In the genomic region with DNA sequence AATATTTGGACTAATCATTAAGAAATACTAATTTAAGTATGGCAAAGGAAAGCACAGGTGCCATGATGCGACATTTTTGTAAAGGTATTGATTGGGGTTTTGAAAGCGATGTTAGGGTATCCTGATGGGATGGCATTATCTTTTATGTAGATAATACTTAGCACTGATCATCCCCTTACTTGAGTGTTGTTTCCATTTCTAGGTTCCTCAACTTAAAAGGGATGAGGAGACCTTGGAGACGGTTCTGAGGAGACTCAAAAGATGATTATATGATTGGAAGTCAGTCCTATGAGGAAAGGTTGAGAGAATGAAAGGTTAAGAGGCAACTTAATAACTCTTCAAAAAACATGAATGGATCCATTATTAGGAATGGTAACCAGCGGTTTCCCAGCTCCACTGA, we compare ENCODE assay signal across 20 cellular contexts. TPM values are rescaled to one million over a fixed set of nuclear protein-coding genes. Genes with fewer than 3 reads are reported as not detected.
DNase-seq lines count a peak whose midpoint lies in the region; ATAC-seq and TF ChIP-seq lines count a peak whose summit lies in the region.
"Had no signal": no experiment of that assay in that cellular context is flagged by ENCODE, and none has a peak within 500 bp of the region (broad histone marks: within the 10 kb centered on the region; RNA-seq: fewer than 3 reads in every experiment).

No MANE protein-coding gene starts in this region.

- ATAC-seq in CD4-positive, CD25-positive, alpha-beta regulatory T cell (ENCODE audit: low read depth in 2 of 2) = no peak
- no peak for ATAC-seq in RWPE2 (ENCODE audit: low read depth)
- no peak for ATAC-seq in activated naive CD8-positive, alpha-beta T cell treated with anti-CD3 and anti-CD28 coated beads, Interleukin-2, amount 50 U/mL, for 24 hours
- ATAC-seq: mucosa of descending colon, T-cell had no signal

- peaks cover 64% of the 10 kb centered on the region for H3K4me1 Mint-ChIP-seq in T-helper 2 cell treated with Interferon-gamma antibody and Interleukin-4, amounts not matched to agents 5 μg/mL and 100 μg/mL, for 36 hours (ENCODE audit: low read depth)
- H3K4me1 Mint-ChIP-seq in CD4-positive, CD25-positive, alpha-beta regulatory T cell = peaks cover 59 to 86% (median 73%) of the 10 kb centered on the region in 4 donors
- H3K4me1 Mint-ChIP-seq in activated naive CD8-positive, alpha-beta T cell treated with anti-CD3 and anti-CD28 coated beads, Interleukin-2, amount 50 U/mL, for 24 hours = peaks cover 73% of the 10 kb centered on the region
- H3K4me1 Mint-ChIP-seq in Caco-2 (ENCODE audit: low read depth, unreplicated experiment) = peaks cover 13% of the 10 kb centered on the region

- peaks cover 40% of the 10 kb centered on the region for H3K36me3 ChIP-seq in CD4-positive, CD25-positive, alpha-beta regulatory T cell (ENCODE audit: control insufficient read depth, insufficient read depth, low read length)
- peaks cover 52% of the 10 kb centered on the region for H3K36me3 ChIP-seq in RWPE2 (ENCODE audit: low read depth)
- H3K36me3 ChIP-seq in WERI-Rb-1 = peaks cover 48% of the 10 kb centered on the region
- 0 out of 2 replicates have a peak, but pooled peaks cover 2% of the 10 kb centered on the region for H3K36me3 ChIP-seq in Caco-2 (ENCODE audit: control insufficient read depth, insufficient read depth, low read length)
- H3K36me3 ChIP-seq: ovary had no signal

- no peaks in the 10 kb centered on the region for H3K9me3 ChIP-seq in CD4-positive, CD25-positive, alpha-beta regulatory T cell (ENCODE audit: control insufficient read depth in 2 of 2, low read length in 2 of 2)
- H3K9me3 ChIP-seq in RWPE2 (ENCODE audit: severe bottlenecking) (no peaks in the 10 kb centered on the region), WERI-Rb-1 (ENCODE audit: severe bottlenecking) (no peaks in the 10 kb centered on the region), Caco-2 (no peaks in the 10 kb centered on the region)
- H3K9me3 ChIP-seq: mucosa of descending colon, ovary, SJCRH30, tibial nerve had no signal

- H3K27ac Mint-ChIP-seq in T-helper 2 cell treated with Interferon-gamma antibody and Interleukin-4, amounts not matched to agents 5 μg/mL and 100 μg/mL, for 36 hours = peak overlapping the region; percentile 28
- H3K27ac Mint-ChIP-seq in CD4-positive, CD25-positive, alpha-beta regulatory T cell = peak overlapping the region in 2 of 3 donors; percentile 1 to 15
- H3K27ac Mint-ChIP-seq in activated naive CD8-positive, alpha-beta T cell treated with anti-CD3 and anti-CD28 coated beads, Interleukin-2, amount 50 U/mL, for 24 hours = peak overlapping the region; percentile 51
- H3K27ac Mint-ChIP-seq in Caco-2 (ENCODE audit: unreplicated experiment) = no peak overlapping the region

- no TSS peak for BruUV-seq in Caco-2 (replicated peaks; lab: Mats Ljungman, UMichigan)

- TF ChIP-seq CTCF in RWPE2 (IDR thresholded peaks at IDR 0.05; ENCODE audit: poor library complexity, severe bottlenecking) (no peak), WERI-Rb-1 (IDR thresholded peaks at IDR 0.05; ENCODE audit: low read depth, low read length) (no peak), Caco-2 (IDR thresholded peaks at IDR 0.05; ENCODE audit: insufficient read depth in 1 of 2, low read depth in 1 of 2, low read length in 1 of 2, severe bottlenecking in 1 of 2, unreplicated experiment in 1 of 2) (no peak)

- CTCF ChIA-PET in Caco-2 (lab: Charles Lee) = no interaction called here

- peak overlapping the region; percentile 53 for H3K4me3 Mint-ChIP-seq in T-helper 2 cell treated with Interferon-gamma antibody and Interleukin-4, amounts not matched to agents 5 μg/mL and 100 μg/mL, for 36 hours
- peak overlapping the region in 2 of 4 donors; percentile 15 to 31 for H3K4me3 Mint-ChIP-seq in CD4-positive, CD25-positive, alpha-beta regulatory T cell
- H3K4me3 Mint-ChIP-seq in activated naive CD8-positive, alpha-beta T cell treated with anti-CD3 and anti-CD28 coated beads, Interleukin-2, amount 50 U/mL, for 24 hours = no peak overlapping the region
- no peak overlapping the region for H3K4me3 Mint-ChIP-seq in Caco-2 (ENCODE audit: unreplicated experiment)
- H3K4me3 Mint-ChIP-seq: T-cell had no signal

- POLR2A ChIA-PET in Caco-2 (lab: Charles Lee) = no interaction called here

- no peak for DNase-seq in T-helper 2 cell treated with Interferon-gamma antibody and Interleukin-4, amounts not matched to agents 5 μg/mL and 100 μg/mL, for 36 hours (ENCODE audit: low spot score)
- DNase-seq in T-helper 2 cell (no peak), RWPE2 (ENCODE audit: low spot score) (no peak), NCI-H82 (lab: John Stamatoyannopoulos, UW) (no peak), WERI-Rb-1 (no peak), Caco-2 (no peak)
- no peak for DNase-seq in CD4-positive, CD25-positive, alpha-beta regulatory T cell
- DNase-seq in activated naive CD8-positive, alpha-beta T cell treated with anti-CD3 and anti-CD28 coated beads, Interleukin-2, amount 50 U/mL, for 24 hours = no peak
- DNase-seq: 8988T; amygdala; effector CD4-positive, alpha-beta T cell; GM23248; mucosa of descending colon; NCI-H1105; NCI-H1930; NCI-H526; ovary; SJCRH30; T-cell had no signal

- no peaks in the 10 kb centered on the region for H3K9me3 Mint-ChIP-seq in T-helper 2 cell treated with Interferon-gamma antibody and Interleukin-4, amounts not matched to agents 5 μg/mL and 100 μg/mL, for 36 hours
- peaks cover 0 to 2% (median 0%) of the 10 kb centered on the region in 7 donors for H3K9me3 Mint-ChIP-seq in CD4-positive, CD25-positive, alpha-beta regulatory T cell
- no peaks in the 10 kb centered on the region for H3K9me3 Mint-ChIP-seq in activated naive CD8-positive, alpha-beta T cell treated with anti-CD3 and anti-CD28 coated beads, Interleukin-2, amount 50 U/mL, for 24 hours
- no peaks in the 10 kb centered on the region for H3K9me3 Mint-ChIP-seq in Caco-2 (ENCODE audit: unreplicated experiment)
- H3K9me3 Mint-ChIP-seq: T-cell had no signal

- H3K4me3 ChIP-seq in CD4-positive, CD25-positive, alpha-beta regulatory T cell (ENCODE audit: low read depth, low read length) = peak overlapping the region; percentile 49
- H3K4me3 ChIP-seq in RWPE2 (ENCODE audit: severe bottlenecking) = no peak overlapping the region
- no peak overlapping the region for H3K4me3 ChIP-seq in WERI-Rb-1 (ENCODE audit: low read depth, low read length)
- no peak overlapping the region for H3K4me3 ChIP-seq in Caco-2 (ENCODE audit: low read depth, low read length)
- H3K4me3 ChIP-seq: mucosa of descending colon, ovary, SJCRH30, tibial nerve had no signal

- no peaks in the 10 kb centered on the region for H3K27me3 ChIP-seq in CD4-positive, CD25-positive, alpha-beta regulatory T cell (ENCODE audit: control insufficient read depth, insufficient read depth, low read length)
- H3K27me3 ChIP-seq in RWPE2 (ENCODE audit: insufficient read depth, poor library complexity, severe bottlenecking) (no peaks in the 10 kb centered on the region), WERI-Rb-1 (ENCODE audit: insufficient read depth, low read depth, severe bottlenecking) (no peaks in the 10 kb centered on the region), Caco-2 (replicated peaks; ENCODE audit: control insufficient read depth, insufficient read depth, low read length) (no peaks in the 10 kb centered on the region)
- H3K27me3 ChIP-seq: ovary, SJCRH30, tibial nerve had no signal

- intact Hi-C loops in Caco-2 (cut with micrococcal nuclease; ENCODE audit: unreplicated experiment) = no loop called here

- peaks cover 55% of the 10 kb centered on the region for H3K4me1 ChIP-seq in CD4-positive, CD25-positive, alpha-beta regulatory T cell (ENCODE audit: control insufficient read depth, insufficient read depth, low read length, poor library complexity, severe bottlenecking)
- peaks cover 18% of the 10 kb centered on the region for H3K4me1 ChIP-seq in RWPE2 (ENCODE audit: insufficient read depth, poor library complexity, severe bottlenecking)
- no peaks in the 10 kb centered on the region for H3K4me1 ChIP-seq in Caco-2
- H3K4me1 ChIP-seq: SJCRH30 had no signal

- peaks cover 53% of the 10 kb centered on the region for H3K36me3 Mint-ChIP-seq in T-helper 2 cell treated with Interferon-gamma antibody and Interleukin-4, amounts not matched to agents 5 μg/mL and 100 μg/mL, for 36 hours (ENCODE audit: low read depth)
- H3K36me3 Mint-ChIP-seq in CD4-positive, CD25-positive, alpha-beta regulatory T cell = peaks cover 24% of the 10 kb centered on the region
- peaks cover 28% of the 10 kb centered on the region for H3K36me3 Mint-ChIP-seq in activated naive CD8-positive, alpha-beta T cell treated with anti-CD3 and anti-CD28 coated beads, Interleukin-2, amount 50 U/mL, for 24 hours (ENCODE audit: low read depth)
- peaks cover 31% of the 10 kb centered on the region for H3K36me3 Mint-ChIP-seq in Caco-2 (ENCODE audit: insufficient read depth, unreplicated experiment)

- no peaks in the 10 kb centered on the region for H3K27me3 Mint-ChIP-seq in T-helper 2 cell treated with Interferon-gamma antibody and Interleukin-4, amounts not matched to agents 5 μg/mL and 100 μg/mL, for 36 hours (ENCODE audit: low read depth)
- H3K27me3 Mint-ChIP-seq in CD4-positive, CD25-positive, alpha-beta regulatory T cell = no peaks in the 10 kb centered on the region
- no peaks in the 10 kb centered on the region for H3K27me3 Mint-ChIP-seq in activated naive CD8-positive, alpha-beta T cell treated with anti-CD3 and anti-CD28 coated beads, Interleukin-2, amount 50 U/mL, for 24 hours
- H3K27me3 Mint-ChIP-seq in Caco-2 (ENCODE audit: insufficient read depth, unreplicated experiment) = no peaks in the 10 kb centered on the region
- H3K27me3 Mint-ChIP-seq: T-cell had no signal

- no peak overlapping the region for H3K27ac ChIP-seq in CD4-positive, CD25-positive, alpha-beta regulatory T cell (ENCODE audit: insufficient read depth, low read length, poor library complexity, severe bottlenecking)
- peak overlapping the region; percentile 25 for H3K27ac ChIP-seq in RWPE2 (ENCODE audit: poor library complexity, severe bottlenecking)
- H3K27ac ChIP-seq in WERI-Rb-1 = no peak overlapping the region
- H3K27ac ChIP-seq: ovary, SJCRH30, tibial nerve had no signal

RNA-seq across cellular contexts. Expression of a gene that starts 11.1 kb away (rescaled TPM):
- total RNA-seq in CD4-positive, CD25-positive, alpha-beta regulatory T cell = 179 TPM
- 10 to 100 TPM; 12.1 to 19.5 (median 18.2) TPM for polyA plus RNA-seq in CD4-positive, CD25-positive, alpha-beta regulatory T cell
- 93.9 and 107 TPM in 2 replicates for total RNA-seq in Caco-2 (2022)

RNA-seq across cellular contexts. Expression of a gene that starts 46.0 kb away (rescaled TPM):
- total RNA-seq in CD4-positive, CD25-positive, alpha-beta regulatory T cell = 154 TPM
- 100 to 1,000 TPM; 578 to 706 (median 677) TPM for polyA plus RNA-seq in CD4-positive, CD25-positive, alpha-beta regulatory T cell
- total RNA-seq in Caco-2 (2022) = 537 and 576 TPM in 2 replicates
